19 cellular contexts compared by ENCODE assay signal in the genomic region with DNA sequence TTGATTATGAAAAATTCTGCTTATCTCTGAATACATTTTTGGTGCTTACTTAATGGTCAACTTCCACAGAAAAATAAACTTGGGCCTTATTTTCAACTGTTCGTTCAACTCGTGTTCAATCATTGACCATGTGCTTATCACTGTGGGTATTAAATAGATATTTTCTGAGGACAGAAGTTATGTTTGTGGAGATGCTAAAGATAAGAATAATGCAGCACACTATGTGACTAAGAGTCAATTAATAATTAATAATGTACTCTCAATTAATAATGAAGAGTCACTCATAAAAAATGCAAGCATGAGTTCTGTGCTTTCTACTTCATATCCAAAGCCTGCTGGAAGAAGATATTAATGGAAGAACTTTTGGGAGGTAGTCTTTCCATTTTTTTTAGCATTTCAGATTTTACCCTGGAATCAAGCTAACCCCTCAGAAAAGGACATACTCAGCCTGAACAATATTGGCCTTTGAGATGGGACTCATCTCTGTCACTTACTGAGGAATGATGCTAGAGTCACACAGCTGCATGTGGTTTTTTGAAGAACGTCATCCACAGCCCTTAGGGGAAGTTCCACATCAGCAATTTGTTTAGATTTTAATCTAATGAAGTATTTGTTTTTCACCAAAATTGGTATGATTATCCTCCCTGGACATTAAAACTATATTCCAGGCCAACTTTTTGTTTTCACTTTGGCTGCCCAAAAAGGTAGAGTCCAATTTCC.
DNase-seq lines count a peak whose midpoint lies in the region; ATAC-seq, FAIRE-seq and TF ChIP-seq lines count a peak whose summit lies in the region.
"Had no signal": no experiment of that assay in that cellular context is flagged by ENCODE, and none has a peak within 500 bp of the region (broad histone marks: within the 10 kb centered on the region; RNA-seq: fewer than 3 reads in every experiment).

No MANE protein-coding gene starts in this region.

- H3K4me1 Mint-ChIP-seq in HFFc6 (ENCODE audit: low read depth), result no peaks in the 10 kb centered on the region

- no peaks in the 10 kb centered on the region for H3K36me3 ChIP-seq in upper lobe of right lung

- H3K4me3 ChIP-seq in upper lobe of right lung, result no peak overlapping the region
- H3K4me3 ChIP-seq: dorsolateral prefrontal cortex had no signal

- no peaks in the 10 kb centered on the region for H3K36me3 Mint-ChIP-seq in HFFc6 (ENCODE audit: low read depth)

- H3K9me3 Mint-ChIP-seq in HFFc6, result no peaks in the 10 kb centered on the region
- H3K9me3 Mint-ChIP-seq: T-helper 1 cell treated with Interleukin-12 subunit alpha and Interleukin-12 subunit beta and Interleukin-4 antibody, amounts not matched to agents 30 μg/mL and 1 μg/mL, for 36 hours had no signal

- intact Hi-C loops in upper lobe of right lung (cut with DNase I), result no loop called here

- H3K27ac ChIP-seq in upper lobe of right lung, result no peak overlapping the region
- H3K27ac ChIP-seq: C4-2B, dorsolateral prefrontal cortex had no signal

- no peaks in the 10 kb centered on the region for H3K4me1 ChIP-seq in upper lobe of right lung

- ATAC-seq in HG02623 (IDR thresholded peaks at IDR 0.05; ENCODE audit: unreplicated experiment) (peak; percentile 65), HG03342 (IDR thresholded peaks at IDR 0.05; ENCODE audit: unreplicated experiment) (peak; percentile 57), upper lobe of right lung (no peak)
- ATAC-seq: activated CD8-positive, alpha-beta T cell treated with anti-CD3 and anti-CD28 coated beads, Interleukin-2, amount 10 ng/mL, durations not matched to agents 7 days and 5 days; esophagus mucosa; HCT116; right cardiac atrium had no signal

- no peaks in the 10 kb centered on the region for H3K27me3 ChIP-seq in upper lobe of right lung

- DNase-seq in Caki2 (ENCODE audit: low read depth) (peak; percentile 33), GM19239 (ENCODE audit: insufficient read length, low spot score) (no peak), NCI-H187 (lab: John Stamatoyannopoulos, UW) (no peak), upper lobe of right lung (no peak), HFFc6 (no peak), RKO (ENCODE audit: low spot score) (no peak)
- DNase-seq: activated CD8-positive, alpha-beta T cell treated with anti-CD3 and anti-CD28 coated beads, Interleukin-2, amount 10 ng/mL, durations not matched to agents 7 days and 5 days; dorsolateral prefrontal cortex; NCI-H2029; NCI-H510A; right cardiac atrium; SHP77 had no signal

- H3K4me3 Mint-ChIP-seq in HFFc6, result no peak overlapping the region
- H3K4me3 Mint-ChIP-seq: activated CD8-positive, alpha-beta T cell treated with anti-CD3 and anti-CD28 coated beads, Interleukin-2, amount 10 ng/mL, durations not matched to agents 7 days and 5 days; stimulated activated naive CD8-positive, alpha-beta T cell treated with anti-CD3 and anti-CD28 coated beads, Interleukin-15, Interleukin-2, amounts not matched to agents 100 ng/mL and 50 ng/mL, for 24 hours; T-helper 1 cell treated with Interleukin-12 subunit alpha and Interleukin-12 subunit beta and Interleukin-4 antibody, amounts not matched to agents 30 μg/mL and 1 μg/mL, for 36 hours had no signal

- H3K9me3 ChIP-seq in upper lobe of right lung, result no peaks in the 10 kb centered on the region

- in situ Hi-C loops in Caki2 (cut with HindIII; ENCODE audit: low pct_unique_long_range_greater_than_20kb, low sequenced_read_pairs), result no loop called here

- peak; percentile 28 for FAIRE-seq in GM19239 (lab: Jason Lieb, UNC)

- TF ChIP-seq CTCF in upper lobe of right lung (IDR thresholded peaks at IDR 0.05) (no peak), HFFc6 (IDR thresholded peaks at IDR 0.05) (no peak)

- no peaks in the 10 kb centered on the region; the same call in 1 of the 2 replicates for H3K27me3 Mint-ChIP-seq in HFFc6 (ENCODE audit: insufficient read depth)

- H3K27ac Mint-ChIP-seq in HFFc6, result no peak overlapping the region
- H3K27ac Mint-ChIP-seq: activated CD8-positive, alpha-beta T cell treated with anti-CD3 and anti-CD28 coated beads, Interleukin-2, amount 10 ng/mL, durations not matched to agents 7 days and 5 days; T-helper 1 cell treated with Interleukin-12 subunit alpha and Interleukin-12 subunit beta and Interleukin-4 antibody, amounts not matched to agents 30 μg/mL and 1 μg/mL, for 36 hours had no signal
